Comparison of ENCODE assay signal across 7 cellular contexts in the genomic region with DNA sequence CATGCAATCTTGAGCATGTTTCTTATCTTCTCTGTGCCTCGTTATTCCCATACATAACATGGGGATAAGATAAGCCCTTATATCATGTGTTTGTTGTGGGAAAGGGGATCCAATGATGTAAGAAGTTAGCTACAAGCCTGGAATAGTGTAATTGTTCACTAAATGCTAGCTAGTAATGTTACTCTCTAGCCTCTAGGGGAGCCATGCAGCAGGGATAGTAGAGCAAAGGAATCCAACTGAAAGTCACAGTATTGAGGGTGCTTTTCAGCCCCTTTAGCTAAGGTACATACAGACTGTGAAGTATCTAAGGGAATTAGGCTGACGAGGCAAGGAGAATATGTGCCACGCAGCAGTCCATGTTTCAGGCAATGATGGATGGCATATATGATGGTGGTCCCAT. TPM values are rescaled to one million over a fixed set of nuclear protein-coding genes. Genes with fewer than 3 reads are reported as not detected.
DNase-seq lines count a peak whose midpoint lies in the region; ATAC-seq lines count a peak whose summit lies in the region.

No MANE protein-coding gene starts in this region.

- ATAC-seq in GM18498 (IDR thresholded peaks at IDR 0.05; ENCODE audit: unreplicated experiment), result no peak
- no peak for ATAC-seq in HG03097 (IDR thresholded peaks at IDR 0.05; ENCODE audit: low FRiP score, unreplicated experiment)
- ATAC-seq in HG03378 (IDR thresholded peaks at IDR 0.05; ENCODE audit: unreplicated experiment), result no peak

- DNase-seq in ELR (ENCODE audit: low read depth) (peak; percentile 62), HuH-7 (ENCODE audit: low spot score) (peak; percentile 25), amniotic epithelial cell (ENCODE audit: low read depth) (peak; percentile 27), myocyte (ENCODE audit: low read depth) (peak; percentile 42)

RNA-seq across cellular contexts. Expression of gene IL23R, which starts 46.9 kb away (rescaled TPM):
- total RNA-seq in myocyte, result not detected in 2 replicates
- not detected for polyA plus RNA-seq in myocyte (2012)
